1 cellular context compared by ENCODE assay signal in the genomic region with DNA sequence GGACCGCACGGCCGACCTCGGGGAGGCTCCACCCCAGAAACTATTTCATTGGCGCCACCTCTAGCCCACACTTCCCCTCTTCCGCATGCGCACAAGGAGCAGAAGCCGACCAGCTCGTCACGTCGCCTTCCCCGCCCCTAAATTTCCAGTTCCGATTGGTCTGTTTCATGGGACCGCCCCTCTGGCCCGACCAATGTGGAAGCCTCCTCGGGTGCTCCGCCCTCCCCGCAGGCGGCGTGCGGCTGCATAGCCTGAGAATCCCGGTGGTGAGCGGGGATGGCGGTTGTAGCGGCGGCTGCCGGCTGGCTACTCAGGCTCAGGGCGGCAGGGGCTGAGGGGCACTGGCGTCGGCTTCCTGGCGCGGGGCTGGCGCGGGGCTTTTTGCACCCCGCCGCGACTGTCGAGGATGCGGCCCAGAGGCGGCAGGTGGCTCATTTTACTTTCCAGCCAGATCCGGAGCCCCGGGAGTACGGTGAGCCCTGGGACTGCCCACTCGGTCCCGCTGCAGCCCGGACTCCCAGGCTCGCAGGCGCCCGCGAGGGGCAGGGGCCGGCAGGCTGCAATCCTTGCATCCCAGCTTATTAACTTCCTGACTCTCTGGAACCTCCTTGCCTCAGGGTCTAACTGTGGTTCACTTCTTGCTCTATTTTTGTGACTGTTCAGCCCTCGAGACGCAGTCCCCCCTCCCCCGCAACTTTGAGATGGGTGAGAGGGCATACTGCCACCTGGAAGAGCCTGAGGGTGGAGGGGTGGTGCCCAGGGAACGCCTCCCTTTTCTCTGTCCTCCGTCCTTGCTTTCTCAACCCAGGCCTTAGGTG.
TF ChIP-seq lines count a peak whose summit lies in the region.

A gene (plus strand): TSS at position 254 of the 818 bp plus-strand sequence. CDS start 23 bp downstream, at position 277.

TF ChIP-seq in HCT116, 20 proteins besides CTCF, POLR2A, EP300 and RAD21 (continued from another document):
- TF ChIP-seq JUND (IDR thresholded peaks at IDR 0.05) (no peak), YY1 (IDR thresholded peaks at IDR 0.05; ENCODE audit: extremely low read depth, insufficient replicate concordance, low read depth, low read length) (peak; percentile 77), CEBPB (IDR thresholded peaks at IDR 0.05; ENCODE audit: low read depth) (no peak), FOSL1 (IDR thresholded peaks at IDR 0.05; ENCODE audit: low read depth) (no peak), CBX3 (IDR thresholded peaks at IDR 0.05; ENCODE audit: low read depth) (0 out of 2 replicates have a peak, but pooled peaks have one; percentile 42), EZH2 (IDR thresholded peaks at IDR 0.05) (no peak), SRF (IDR thresholded peaks at IDR 0.05; ENCODE audit: low read depth) (no peak), ZNF274 (IDR thresholded peaks at IDR 0.05; ENCODE audit: low read depth, low read length) (no peak)
- TF ChIP-seq, protein P1, sequence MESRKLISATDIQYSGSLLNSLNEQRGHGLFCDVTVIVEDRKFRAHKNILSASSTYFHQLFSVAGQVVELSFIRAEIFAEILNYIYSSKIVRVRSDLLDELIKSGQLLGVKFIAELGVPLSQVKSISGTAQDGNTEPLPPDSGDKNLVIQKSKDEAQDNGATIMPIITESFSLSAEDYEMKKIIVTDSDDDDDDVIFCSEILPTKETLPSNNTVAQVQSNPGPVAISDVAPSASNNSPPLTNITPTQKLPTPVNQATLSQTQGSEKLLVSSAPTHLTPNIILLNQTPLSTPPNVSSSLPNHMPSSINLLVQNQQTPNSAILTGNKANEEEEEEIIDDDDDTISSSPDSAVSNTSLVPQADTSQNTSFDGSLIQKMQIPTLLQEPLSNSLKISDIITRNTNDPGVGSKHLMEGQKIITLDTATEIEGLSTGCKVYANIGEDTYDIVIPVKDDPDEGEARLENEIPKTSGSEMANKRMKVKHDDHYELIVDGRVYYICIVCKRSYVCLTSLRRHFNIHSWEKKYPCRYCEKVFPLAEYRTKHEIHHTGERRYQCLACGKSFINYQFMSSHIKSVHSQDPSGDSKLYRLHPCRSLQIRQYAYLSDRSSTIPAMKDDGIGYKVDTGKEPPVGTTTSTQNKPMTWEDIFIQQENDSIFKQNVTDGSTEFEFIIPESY (IDR thresholded peaks at IDR 0.05; ENCODE audit: extremely low read depth, insufficient replicate concordance, low read length): no peak
